ENCODE assay signal across 10 cellular contexts in the genomic region with DNA sequence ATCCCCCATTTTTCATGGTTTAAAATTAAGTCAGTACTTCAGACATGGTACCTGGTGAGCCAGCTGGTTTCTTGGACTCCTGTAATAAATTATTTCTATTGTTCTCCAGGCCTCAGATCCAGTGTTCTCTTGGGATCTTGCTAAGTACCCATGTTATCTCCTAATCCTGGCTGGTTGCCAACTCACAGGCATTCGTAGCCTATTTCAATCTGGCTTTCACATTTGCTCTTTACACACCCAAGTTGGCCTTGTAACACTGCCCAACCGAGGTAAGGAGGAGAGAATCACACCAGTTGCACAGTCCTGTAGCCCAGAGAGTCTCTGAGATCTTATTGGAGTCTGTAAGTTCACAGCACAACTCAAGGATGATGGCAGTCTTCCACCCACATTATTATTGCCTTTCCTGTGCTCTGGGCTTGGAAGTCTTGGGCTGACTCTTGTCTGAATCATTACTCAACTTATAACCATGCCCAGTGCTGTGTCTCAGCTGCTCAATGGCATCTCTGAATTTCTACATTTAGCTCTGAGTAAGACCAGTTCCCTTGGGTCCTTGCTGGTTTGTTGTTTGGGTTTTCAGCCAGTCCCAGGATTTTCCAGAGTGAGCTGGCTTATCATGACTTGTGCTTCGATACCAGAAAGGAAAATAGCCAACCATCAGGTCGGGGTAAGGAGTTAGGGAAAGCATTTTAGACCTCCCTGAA.
A peak's percentile ranks its signal among the peaks of the same experiment; 100 is the strongest.
DNase-seq lines count a peak whose midpoint lies in the region; ATAC-seq and TF ChIP-seq lines count a peak whose summit lies in the region.
"Had no signal": no experiment of that assay in that cellular context is flagged by ENCODE, and none has a peak within 500 bp of the region (broad histone marks: within the 10 kb centered on the region; RNA-seq: fewer than 3 reads in every experiment).

No MANE protein-coding gene starts in this region.

- H3K9me3 ChIP-seq in aorta (ENCODE audit: control insufficient read depth, low read length) = no peaks in the 10 kb centered on the region

- H3K27ac Mint-ChIP-seq in stimulated activated naive CD8-positive, alpha-beta T cell treated with anti-CD3 and anti-CD28 coated beads, Interleukin-15, amount 100 ng/mL, for 72 hours = peak overlapping the region in 1 of 2 donors; percentile 4
- H3K27ac Mint-ChIP-seq in glutamatergic neuron (ENCODE audit: unreplicated experiment) = peak overlapping the region; percentile 40
- H3K27ac Mint-ChIP-seq: mesothelial cell of epicardium had no signal

- intact Hi-C loops in aorta (cut with DNase I) = loop anchor here in 1 of 2 donors (5.0 kb wide), 1 partner anchor 74 kb away; no protein-coding TSS in a partner anchor

- 2 to 5% methylated on average over 4 of the region's 4 CpGs for WGBS in aorta, 2 donors

- H3K27me3 ChIP-seq in aorta (ENCODE audit: control insufficient read depth in 1 of 2, insufficient read depth in 2 of 2, low read length in 1 of 2) = no peaks in the 10 kb centered on the region

- TF ChIP-seq CTCF in glutamatergic neuron (IDR thresholded peaks at IDR 0.05; ENCODE audit: partially characterized antibody, unreplicated experiment) = no peak

- H3K4me1 ChIP-seq in aorta (ENCODE audit: control insufficient read depth in 1 of 2, insufficient read depth in 2 of 2, low read length in 2 of 2) = peaks cover 2 to 6% of the 10 kb centered on the region in 2 donors

- no peak for DNase-seq in stimulated activated naive CD8-positive, alpha-beta T cell treated with anti-CD3 and anti-CD28 coated beads, Interleukin-15, Interleukin-2, amounts not matched to agents 100 U/mL and 50 U/mL, for 24 hours
- no peak for DNase-seq in stimulated activated naive CD8-positive, alpha-beta T cell treated with anti-CD3 and anti-CD28 coated beads, Interleukin-15, amount 100 ng/mL, for 72 hours
- DNase-seq in SK-N-DZ (ENCODE audit: low spot score) (peak; percentile 65), glutamatergic neuron (peak; percentile 26), aorta (peak in 1 of 2 donors; percentile 55)
- DNase-seq in stimulated activated CD4-positive, alpha-beta T cell treated with anti-CD3 and anti-CD28 coated beads, Interleukin-4, amount 100 ng/mL, for 4 hours = no peak
- no peak for DNase-seq in stimulated activated CD8-positive, alpha-beta memory T cell treated with anti-CD3 and anti-CD28 coated beads, Interleukin-4, amount 100 ng/mL, for 48 hours
- DNase-seq: activated gamma-delta T cell treated with Interleukin-2 at 50 U/mL for 16 hours had no signal

- no peak overlapping the region for H3K4me3 ChIP-seq in aorta (ENCODE audit: low read length in 2 of 2)

- peaks cover 6 to 10% of the 10 kb centered on the region in 2 donors for H3K9me3 Mint-ChIP-seq in stimulated activated naive CD8-positive, alpha-beta T cell treated with anti-CD3 and anti-CD28 coated beads, Interleukin-15, amount 100 ng/mL, for 72 hours
- no peaks in the 10 kb centered on the region for H3K9me3 Mint-ChIP-seq in glutamatergic neuron (ENCODE audit: unreplicated experiment)

- no peaks in the 10 kb centered on the region for H3K27me3 Mint-ChIP-seq in stimulated activated naive CD8-positive, alpha-beta T cell treated with anti-CD3 and anti-CD28 coated beads, Interleukin-15, amount 100 ng/mL, for 72 hours
- H3K27me3 Mint-ChIP-seq in glutamatergic neuron (ENCODE audit: unreplicated experiment) = no peaks in the 10 kb centered on the region

- H3K4me1 Mint-ChIP-seq in stimulated activated naive CD8-positive, alpha-beta T cell treated with anti-CD3 and anti-CD28 coated beads, Interleukin-15, amount 100 ng/mL, for 72 hours = peaks cover 10% of the 10 kb centered on the region
- peaks cover 10% of the 10 kb centered on the region for H3K4me1 Mint-ChIP-seq in glutamatergic neuron (ENCODE audit: low read depth, unreplicated experiment)

- peak overlapping the region; percentile 86 to 99 for H3K27ac ChIP-seq in aorta (ENCODE audit: low read depth in 1 of 2, low read length in 2 of 2)

- H3K4me3 Mint-ChIP-seq in stimulated activated naive CD8-positive, alpha-beta T cell treated with anti-CD3 and anti-CD28 coated beads, Interleukin-15, amount 100 ng/mL, for 72 hours = no peak overlapping the region
- no peak overlapping the region for H3K4me3 Mint-ChIP-seq in glutamatergic neuron (ENCODE audit: unreplicated experiment)
- H3K4me3 Mint-ChIP-seq: mesothelial cell of epicardium had no signal

- H3K36me3 ChIP-seq in aorta (ENCODE audit: control insufficient read depth in 1 of 2, insufficient read depth in 2 of 2, low read length in 1 of 2) = no peaks in the 10 kb centered on the region

- H3K36me3 Mint-ChIP-seq in glutamatergic neuron (ENCODE audit: unreplicated experiment) = no peaks in the 10 kb centered on the region
- H3K36me3 Mint-ChIP-seq: mesothelial cell of epicardium had no signal

- peak; percentile 40 for ATAC-seq in stimulated activated naive CD8-positive, alpha-beta T cell treated with anti-CD3 and anti-CD28 coated beads, Interleukin-15, Interleukin-2, amounts not matched to agents 100 U/mL and 50 U/mL, for 24 hours
- ATAC-seq in stimulated activated naive CD8-positive, alpha-beta T cell treated with anti-CD3 and anti-CD28 coated beads, Interleukin-15, amount 100 ng/mL, for 72 hours = no peak
- ATAC-seq in aorta (ENCODE audit: low FRiP score) (peak; percentile 93), GM18858 (IDR thresholded peaks at IDR 0.05; ENCODE audit: unreplicated experiment) (no peak)

Comparison
In these comparisons a context has a peak if more than half of its experiments do, and no peak if none do; other contexts are left out.
1. ATAC-seq: peak in stimulated activated naive CD8-positive, alpha-beta T cell treated with anti-CD3 and anti-CD28 coated beads, Interleukin-15, Interleukin-2, amounts not matched to agents 100 U/mL and 50 U/mL, for 24 hours (single experiment) and aorta (single experiment); none in stimulated activated naive CD8-positive, alpha-beta T cell treated with anti-CD3 and anti-CD28 coated beads, Interleukin-15, amount 100 ng/mL, for 72 hours (single experiment) and GM18858 (single experiment).
2. DNase-seq: peak in SK-N-DZ (single experiment) and glutamatergic neuron (single experiment); none in stimulated activated naive CD8-positive, alpha-beta T cell treated with anti-CD3 and anti-CD28 coated beads, Interleukin-15, Interleukin-2, amounts not matched to agents 100 U/mL and 50 U/mL, for 24 hours (single experiment), stimulated activated naive CD8-positive, alpha-beta T cell treated with anti-CD3 and anti-CD28 coated beads, Interleukin-15, amount 100 ng/mL, for 72 hours (0 of 2), stimulated activated CD4-positive, alpha-beta T cell treated with anti-CD3 and anti-CD28 coated beads, Interleukin-4, amount 100 ng/mL, for 4 hours (0 of 2) and stimulated activated CD8-positive, alpha-beta memory T cell treated with anti-CD3 and anti-CD28 coated beads, Interleukin-4, amount 100 ng/mL, for 48 hours (single experiment).